In genomic region chr19:18419699-18420460, GRCh38 we compare ENCODE assay signal across 7 cellular contexts. TPM values are rescaled to one million over a fixed set of nuclear protein-coding genes. Genes with fewer than 3 reads are reported as not detected.
DNase-seq lines count a peak whose midpoint lies in the region; ATAC-seq and TF ChIP-seq lines count a peak whose summit lies in the region.

No MANE protein-coding gene starts in this region.

- TF ChIP-seq CTCF in GM13976 (IDR thresholded peaks at IDR 0.05; ENCODE audit: borderline replicate concordance, control extremely low read depth, extremely low read depth, insufficient read depth, missing control alignments) (no peak), fibroblast of mammary gland (conservative IDR thresholded peaks at IDR 0.05; ENCODE audit: control insufficient read depth, insufficient read depth, low read depth, low read length) (no peak), psoas muscle (IDR thresholded peaks at IDR 0.05) (no peak)
- no peak for TF ChIP-seq CTCF in activated CD8-positive, alpha-beta T cell treated with anti-CD3 and anti-CD28 coated beads for 36 hours (IDR thresholded peaks at IDR 0.05)

- H3K27me3 Mint-ChIP-seq in activated CD8-positive, alpha-beta T cell treated with anti-CD3 and anti-CD28 coated beads for 36 hours: peaks cover 11% of the 10 kb centered on the region

- H3K9me3 ChIP-seq in HUES6 (ENCODE audit: control insufficient read depth, insufficient read depth, low read depth, low read length) (no peaks in the 10 kb centered on the region), psoas muscle (no peaks in the 10 kb centered on the region)

- peaks cover 78% of the 10 kb centered on the region for H3K4me1 Mint-ChIP-seq in activated CD8-positive, alpha-beta T cell treated with anti-CD3 and anti-CD28 coated beads for 36 hours (ENCODE audit: low read depth)

- H3K36me3 Mint-ChIP-seq in activated CD8-positive, alpha-beta T cell treated with anti-CD3 and anti-CD28 coated beads for 36 hours (ENCODE audit: low read depth): peaks cover 12% of the 10 kb centered on the region

- H3K9ac ChIP-seq in HUES6 (ENCODE audit: low read length): peak overlapping the region; percentile 67

- H3K4me1 ChIP-seq in HUES6 (ENCODE audit: control insufficient read depth, insufficient read depth, low read length) (peaks cover 38% of the 10 kb centered on the region), psoas muscle (peaks cover 44% of the 10 kb centered on the region)

- no peak overlapping the region for H3K27ac ChIP-seq in HUES6 (ENCODE audit: low read depth, low read length)
- H3K27ac ChIP-seq in psoas muscle: peak overlapping the region; percentile 86

- ATAC-seq in activated CD8-positive, alpha-beta T cell treated with anti-CD3 and anti-CD28 coated beads for 36 hours: peak; percentile 38
- ATAC-seq in psoas muscle: no peak

- H3K4me3 ChIP-seq in HUES6 (ENCODE audit: low read depth, low read length) (peak overlapping the region; percentile 54), fibroblast of mammary gland (ENCODE audit: control insufficient read depth, low read depth, low read length) (peak overlapping the region; percentile 66), psoas muscle (peak overlapping the region; percentile 84)

- no peaks in the 10 kb centered on the region for H3K9me3 Mint-ChIP-seq in activated CD8-positive, alpha-beta T cell treated with anti-CD3 and anti-CD28 coated beads for 36 hours

- CTCF ChIA-PET in activated CD8-positive, alpha-beta T cell treated with anti-CD3 and anti-CD28 coated beads for 36 hours (lab: Charles Lee): interaction anchor here (0.9 to 11.2 kb wide), 7 partner anchors 9 to 168 kb away, joined by 3 to 181 read pairs (median 3); partner anchors contain the start of genes GDF15, JUND and LRRC25

- H3K4me3 Mint-ChIP-seq in activated CD8-positive, alpha-beta T cell treated with anti-CD3 and anti-CD28 coated beads for 36 hours: peak overlapping the region; percentile 86

- intact Hi-C loops in activated CD8-positive, alpha-beta T cell treated with anti-CD3 and anti-CD28 coated beads for 36 hours (cut with micrococcal nuclease): no loop called here
- intact Hi-C loops in psoas muscle (cut with DNase I): loop anchor here in 1 of 2 donors (10.0 kb wide), 2 partner anchors 165 to 195 kb away; partner anchors contain the start of gene PDE4C

- DNase-seq in GM13976 (ENCODE audit: low spot score) (peak; percentile 65), fibroblast of mammary gland (ENCODE audit: low read depth) (no peak), psoas muscle (peak; percentile 51 to 66), midbrain (lab: John Stamatoyannopoulos, UW) (no peak), iPS-NIHi7 (ENCODE audit: extremely low spot score) (no peak)
- DNase-seq in activated CD8-positive, alpha-beta T cell treated with anti-CD3 and anti-CD28 coated beads for 36 hours: peak; percentile 79

- 3 to 8% (median 5%) methylated on average over 76 to 97 of the region's 97 CpGs for WGBS in psoas muscle, 3 donors

- H3K27me3 ChIP-seq in HUES6 (ENCODE audit: control insufficient read depth, insufficient read depth, low read length) (peaks cover 28% of the 10 kb centered on the region), psoas muscle (ENCODE audit: insufficient read depth in 3 of 3, low read length in 2 of 3) (peaks cover 0 to 5% (median 0%) of the 10 kb centered on the region in 3 donors)

- H3K27ac Mint-ChIP-seq in activated CD8-positive, alpha-beta T cell treated with anti-CD3 and anti-CD28 coated beads for 36 hours: peak overlapping the region; percentile 79

- H3K36me3 ChIP-seq in HUES6 (ENCODE audit: control insufficient read depth, insufficient read depth, low read length): no peaks in the 10 kb centered on the region
- H3K36me3 ChIP-seq in psoas muscle (ENCODE audit: insufficient read depth in 1 of 2, low read depth in 1 of 2): no peaks in the 10 kb centered on the region

- POLR2A ChIA-PET in activated CD8-positive, alpha-beta T cell treated with anti-CD3 and anti-CD28 coated beads for 36 hours (lab: Charles Lee): interaction anchor here (0.8 to 8.7 kb wide), 10 partner anchors 9 to 499 kb away, joined by 3 to 81 read pairs (median 4); partner anchors contain the start of genes JUND, MPV17L2 and REX1BD

- in situ Hi-C loops in GM13976 (cut with MboI; ENCODE audit: low sequenced_read_pairs, unreplicated experiment): no loop called here

RNA-seq across cellular contexts. Expression of gene SSBP4, which starts 0.7 kb away (rescaled TPM):
- 100 to 1,000 TPM in 1 of 2 experiments, 10 to 100 TPM in 1; 98.2 to 102 TPM for total RNA-seq in activated CD8-positive, alpha-beta T cell treated with anti-CD3 and anti-CD28 coated beads for 36 hours
- 10 to 100 TPM; 29.1 to 46.1 (median 29.6) TPM for total RNA-seq in psoas muscle
- polyA plus RNA-seq in psoas muscle: 10 to 100 TPM; 25.8 to 37.8 (median 28.6) TPM

RNA-seq across cellular contexts. Expression of gene ISYNA1, which starts 18.1 kb away (rescaled TPM):
- total RNA-seq in activated CD8-positive, alpha-beta T cell treated with anti-CD3 and anti-CD28 coated beads for 36 hours: 10 to 100 TPM; 48.6 to 54.9 TPM
- total RNA-seq in psoas muscle: 10 to 100 TPM in 3 of 4 donors, 1 to 10 TPM in 1; 9.8 to 17.0 (median 10.9) TPM
- 1 to 10 TPM; 6.3 to 8.6 (median 8.0) TPM for polyA plus RNA-seq in psoas muscle

RNA-seq across cellular contexts. Expression of gene LRRC25, which starts 22.5 kb away (rescaled TPM):
- total RNA-seq in activated CD8-positive, alpha-beta T cell treated with anti-CD3 and anti-CD28 coated beads for 36 hours: not detected
- total RNA-seq in psoas muscle: 1 to 10 TPM; 2.0 to 4.1 (median 2.4) TPM
- polyA plus RNA-seq in psoas muscle: 1 to 10 TPM in 2 of 3 donors, under 1 TPM in 1; 0.65 to 5.2 (median 1.3) TPM

RNA-seq across cellular contexts. Expression of gene GDF15, which starts 33.9 kb away (rescaled TPM):
- total RNA-seq in activated CD8-positive, alpha-beta T cell treated with anti-CD3 and anti-CD28 coated beads for 36 hours: not detected
- 1 to 10 TPM in 2 of 4 donors, under 1 TPM in 2; 0.50 to 8.5 (median 2.2) TPM for total RNA-seq in psoas muscle
- 10 to 100 TPM in 1 of 3 donors, under 1 TPM in 2; 0.27 to 37.1 (median 0.35) TPM for polyA plus RNA-seq in psoas muscle

Comparison
In these comparisons a context has a peak if more than half of its experiments do, and no peak if none do; other contexts are left out.
1. DNase-seq: peak in GM13976 (single experiment), activated CD8-positive, alpha-beta T cell treated with anti-CD3 and anti-CD28 coated beads for 36 hours (single experiment) and psoas muscle (2 of 2); none in fibroblast of mammary gland (single experiment), midbrain (single experiment) and iPS-NIHi7 (single experiment).
2. Peak in every context shown above with its lines, with median percentiles within 50 percentile points of each other: H3K4me3 ChIP-seq.